8 cellular contexts compared by ENCODE assay signal in genomic region chr19:2236285-2237050, GRCh38. TPM values are rescaled to one million over a fixed set of nuclear protein-coding genes. Genes with fewer than 3 reads are reported as not detected.
DNase-seq lines count a peak whose midpoint lies in the region; ATAC-seq and TF ChIP-seq lines count a peak whose summit lies in the region.

A gene with protein sequence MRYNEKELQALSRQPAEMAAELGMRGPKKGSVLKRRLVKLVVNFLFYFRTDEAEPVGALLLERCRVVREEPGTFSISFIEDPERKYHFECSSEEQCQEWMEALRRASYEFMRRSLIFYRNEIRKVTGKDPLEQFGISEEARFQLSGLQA (minus strand): TSS chr19:2236329. CDS start chr19:2236248, 81 bp downstream.
Gene SF3A2, plus strand, starts transcription at chr19:2236824. Its CDS starts 6,595 bp downstream, at chr19:2243419.

- DNase-seq in AG20443 (ENCODE audit: low spot score) (peak; percentile 99), NCI-H345 treated with DMSO at 0.1 percent for 48 hours (lab: John Stamatoyannopoulos, UW; ENCODE audit: unreplicated experiment) (peak; percentile 95), inferior parietal cortex (ENCODE audit: extremely low spot score) (peak; percentile 96), spleen (peak; percentile 99)
- DNase-seq in activated CD4-positive, CD25-positive, alpha-beta regulatory T cell (lab: John Stamatoyannopoulos, UW) = peak; percentile 93 to 96 (median 94)
- DNase-seq in central memory CD4-positive, alpha-beta T cell = peak; percentile 99

- H3K4me3 ChIP-seq in spleen = peak within 1 kb of the TSS; percentile 74 to 98 (median 94)

- 0% methylated on average over 57 to 84 of the region's 84 CpGs for WGBS in spleen, 5 donors

- TF ChIP-seq CTCF in spleen (IDR thresholded peaks at IDR 0.05 in 8 of 11, conservative IDR thresholded peaks at IDR 0.05 in 3 of 11) = peak; percentile 99 to 100 (median 100)

- ATAC-seq in GM19023 (IDR thresholded peaks at IDR 0.05; ENCODE audit: unreplicated experiment) (peak; percentile 78), HG03280 (IDR thresholded peaks at IDR 0.05; ENCODE audit: unreplicated experiment) (peak; percentile 72)

- H3K9me3 ChIP-seq in spleen = no peaks in the 10 kb centered on the region

- peak; percentile 3 to 79 (median 63) for TF ChIP-seq POLR2A in spleen (IDR thresholded peaks at IDR 0.05)

- peaks cover 49 to 89% (median 71%) of the 10 kb centered on the region in 6 donors for H3K4me1 ChIP-seq in spleen

- peak within 1 kb of the TSS; percentile 89 to 100 (median 99) for H3K27ac ChIP-seq in spleen

- H3K27me3 ChIP-seq in spleen (replicated peaks in 1 of 7) = no peaks in the 10 kb centered on the region

- intact Hi-C loops in spleen (cut with DNase I; ENCODE audit: low total_unique reads) = loop anchor here (5.0 to 10.0 kb wide), 2 partner anchors 72 to 156 kb away; partner anchors contain the start of gene DOT1L

- H3K36me3 ChIP-seq in spleen = peaks cover 0 to 39% (median 19%) of the 10 kb centered on the region in 6 donors

RNA-seq across cellular contexts. Expression of the first gene that starts in this region (rescaled TPM):
- 10 to 100 TPM; 37.7 to 66.6 (median 45.6) TPM for total RNA-seq in spleen
- polyA plus RNA-seq in spleen = 100 to 1,000 TPM in 1 of 3 donors, 10 to 100 TPM in 2; 78.5 to 117 (median 91.8) TPM

RNA-seq across cellular contexts. Expression of gene SF3A2, which starts in this region (rescaled TPM):
- total RNA-seq in spleen = 10 to 100 TPM; 28.5 to 79.7 (median 66.6) TPM
- 10 to 100 TPM; 35.1 to 50.4 (median 37.7) TPM for polyA plus RNA-seq in spleen

Comparison
In these comparisons a context has a peak if more than half of its experiments do, and no peak if none do; other contexts are left out.
1. Peak in every context shown above with its lines: DNase-seq, ATAC-seq, H3K4me3 ChIP-seq and H3K27ac ChIP-seq.